Comparison of ENCODE assay signal across 31 cellular contexts in the genomic region with DNA sequence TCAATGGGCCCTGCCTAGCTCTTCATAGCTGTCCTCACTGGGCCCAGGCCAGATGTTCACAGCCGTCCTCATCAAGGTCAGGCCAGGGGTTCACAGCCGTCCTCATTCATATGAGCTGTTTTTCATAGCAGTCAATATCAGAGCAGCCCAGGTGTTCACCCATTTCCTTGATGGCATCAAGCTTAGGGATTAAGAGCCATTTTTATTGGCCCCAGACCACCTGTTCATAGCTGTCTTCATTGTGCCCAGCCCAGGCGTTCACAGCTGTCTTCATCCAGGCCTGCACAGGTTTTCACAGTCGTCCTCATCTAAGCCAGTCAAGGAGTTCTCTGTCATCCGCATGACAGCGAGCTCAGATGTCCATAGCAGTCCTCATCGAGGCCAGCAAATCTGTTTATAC. TPM values are rescaled to one million over a fixed set of nuclear protein-coding genes. Genes with fewer than 3 reads are reported as not detected.
"Had no signal": no experiment of that assay in that cellular context is flagged by ENCODE, and none has a peak within 500 bp of the region (broad histone marks: within the 10 kb centered on the region; RNA-seq: fewer than 3 reads in every experiment).

No MANE protein-coding gene starts in this region.

- H3K4me3 ChIP-seq: MG63 had no signal

- DNase-seq: Karpas-422, Kasumi-1, MM.1S, MV-4-11, NCI-H1048, NCI-H1092, NCI-H1417 treated with DMSO at 0.1 percent for 48 hours, NCI-H1436, NCI-H1436 treated with DMSO at 0.1 percent for 48 hours, NCI-H146, NCI-H1694 treated with DMSO at 0.1 percent for 48 hours, NCI-H187, NCI-H187 treated with DMSO at 0.1 percent for 48 hours, NCI-H1930, NCI-H2081 treated with DMSO at 0.1 percent for 48 hours, NCI-H2107, NCI-H2171, NCI-H2171 treated with DMSO at 0.1 percent for 48 hours, NCI-H2227 treated with DMSO at 0.1 percent for 48 hours, NCI-H226, NCI-H446, NCI-H446 treated with DMSO at 0.1 percent for 48 hours, NCI-H510A, NCI-H510A treated with DMSO at 0.1 percent for 48 hours, NCI-H524, NCI-H524 treated with DMSO at 0.1 percent for 48 hours had no signal

- H3K36me3 ChIP-seq: MG63 had no signal

- H3K27me3 ChIP-seq: MG63 had no signal

RNA-seq across cellular contexts. Expression of gene FRG2B, which starts 9.4 kb away (rescaled TPM):
- total RNA-seq: LHCN-M2, M059J, MCF 10A, NCI-H460 had no signal

RNA-seq across cellular contexts. Expression of gene SYCE1, which starts 51.8 kb away (rescaled TPM):
- total RNA-seq: LHCN-M2, M059J, MCF 10A, NCI-H460 had no signal
